15 cellular contexts compared by ENCODE assay signal in the genomic region with DNA sequence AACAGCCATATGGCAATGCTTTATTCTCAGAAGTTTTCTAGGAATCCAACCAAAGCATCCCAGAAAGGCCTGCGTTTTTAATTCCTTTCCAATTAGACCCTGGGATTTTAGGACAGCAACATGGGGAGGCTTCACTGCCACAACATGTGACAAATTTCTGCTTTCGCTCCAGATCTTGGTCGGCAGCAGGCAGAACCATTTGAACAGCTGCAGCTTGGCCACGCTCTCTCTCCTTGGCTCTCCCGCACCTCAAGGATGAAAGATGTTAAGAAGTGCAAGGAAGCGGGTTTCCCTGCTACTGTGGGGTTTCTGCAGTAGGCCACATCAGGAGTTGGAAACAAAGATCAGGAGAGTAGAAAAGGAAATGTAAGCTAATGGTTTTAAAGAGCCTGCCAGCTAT.
DNase-seq lines count a peak whose midpoint lies in the region; ATAC-seq and TF ChIP-seq lines count a peak whose summit lies in the region.
"Had no signal": no experiment of that assay in that cellular context is flagged by ENCODE, and none has a peak within 500 bp of the region (broad histone marks: within the 10 kb centered on the region; RNA-seq: fewer than 3 reads in every experiment).

No MANE protein-coding gene starts in this region.

- DNase-seq in AG10803 (ENCODE audit: low read depth) = peak; percentile 3
- DNase-seq in ecto neural progenitor cell (ENCODE audit: low spot score) = peak; percentile 9
- peak; percentile 26 for DNase-seq in myocyte (ENCODE audit: low read depth)
- no peak for DNase-seq in iPS-NIHi7 (ENCODE audit: extremely low spot score)
- DNase-seq in ACHN = no peak
- DNase-seq: BE2C; Caco-2; CD8-positive, alpha-beta memory T cell; DND-41; GDM1; HCEC 1CT; HFFc6 had no signal

- in situ Hi-C loops in ACHN (cut with HindIII; ENCODE audit: low pct_ligation_motif_present, low pct_unique_long_range_greater_than_20kb, low sequenced_read_pairs) = no loop called here

- peak overlapping the region; percentile 3 for H3K27ac ChIP-seq in temporal lobe (ENCODE audit: low read depth, low read length)
- H3K27ac ChIP-seq: C4-2B had no signal

- ATAC-seq in GM19351 (IDR thresholded peaks at IDR 0.05; ENCODE audit: unreplicated experiment) = no peak

- no peak for TF ChIP-seq CTCF in AG10803 (conservative IDR thresholded peaks at IDR 0.05; ENCODE audit: low read length)

- H3K4me3 ChIP-seq in AG10803 (ENCODE audit: low read length) = no peak overlapping the region

Comparison
In these comparisons a context has a peak if more than half of its experiments do, and no peak if none do; other contexts are left out.
1. DNase-seq: peak in AG10803 (single experiment), ecto neural progenitor cell (single experiment) and myocyte (single experiment); none in iPS-NIHi7 (single experiment) and ACHN (single experiment).